In the genomic region with DNA sequence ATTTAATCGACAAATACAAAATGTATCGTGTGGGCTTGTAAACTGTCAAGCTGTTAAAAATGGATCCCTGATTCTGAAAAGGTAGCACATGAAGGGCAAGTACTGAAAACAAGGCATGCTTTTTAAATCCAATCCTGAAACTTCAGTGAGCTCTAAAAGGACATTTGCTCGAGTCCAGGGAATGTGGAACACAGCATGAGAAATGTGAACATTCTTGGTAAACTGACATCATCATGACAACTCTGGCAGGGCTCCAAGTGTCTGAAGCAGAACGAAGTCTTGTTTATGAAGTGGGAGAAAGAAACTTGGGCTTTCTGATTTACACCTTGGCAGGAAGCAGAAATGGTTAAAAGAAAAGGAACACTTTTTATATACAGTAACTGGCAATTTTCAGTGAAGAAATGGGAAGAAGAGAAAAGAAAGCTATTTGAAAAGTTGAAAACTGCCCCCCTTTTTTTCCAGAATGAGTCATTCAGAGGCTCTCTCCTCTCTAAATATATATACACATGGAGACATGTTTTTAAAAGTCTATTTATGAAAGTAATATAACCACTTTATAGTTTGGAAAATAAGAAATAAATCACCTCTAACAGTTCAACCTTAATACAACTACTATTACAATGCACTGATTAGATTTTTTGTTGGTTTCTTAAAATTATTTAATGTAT, we compare ENCODE assay signal across 9 cellular contexts.
A peak's percentile ranks its signal among the peaks of the same experiment; 100 is the strongest.
DNase-seq lines count a peak whose midpoint lies in the region; ATAC-seq and TF ChIP-seq lines count a peak whose summit lies in the region.
"Had no signal": no experiment of that assay in that cellular context is flagged by ENCODE, and none has a peak within 500 bp of the region (broad histone marks: within the 10 kb centered on the region; RNA-seq: fewer than 3 reads in every experiment).

No MANE protein-coding gene starts in this region.

- H3K27me3 Mint-ChIP-seq in nephron progenitor cell (ENCODE audit: low read depth, poor library complexity) (no peaks in the 10 kb centered on the region), T-cell (peaks cover 0 to 4% of the 10 kb centered on the region in 2 donors), natural killer cell (ENCODE audit: low read depth in 2 of 2) (peaks cover 11 to 16% of the 10 kb centered on the region in 2 donors)
- peaks cover 2% of the 10 kb centered on the region for H3K27me3 Mint-ChIP-seq in activated CD8-positive, alpha-beta T cell treated with anti-CD3 and anti-CD28 coated beads, Interleukin-2, amount 10 ng/mL, durations not matched to agents 7 days and 5 days (ENCODE audit: low read depth)

- CTCF ChIA-PET in T-cell (lab: Charles Lee), result no interaction called here
- CTCF ChIA-PET in activated CD8-positive, alpha-beta T cell treated with anti-CD3 and anti-CD28 coated beads, Interleukin-2, amount 10 ng/mL, durations not matched to agents 7 days and 5 days (lab: Charles Lee), result no interaction called here

- H3K4me1 Mint-ChIP-seq in nephron progenitor cell, result peaks cover 13% of the 10 kb centered on the region
- peaks cover 0 to 4% (median 0%) of the 10 kb centered on the region in 3 donors for H3K4me1 Mint-ChIP-seq in T-cell
- no peaks in the 10 kb centered on the region for H3K4me1 Mint-ChIP-seq in activated CD8-positive, alpha-beta T cell treated with anti-CD3 and anti-CD28 coated beads, Interleukin-2, amount 10 ng/mL, durations not matched to agents 7 days and 5 days (ENCODE audit: low read depth)
- H3K4me1 Mint-ChIP-seq in natural killer cell, result no peaks in the 10 kb centered on the region
- H3K4me1 Mint-ChIP-seq: activated naive CD8-positive, alpha-beta T cell treated with anti-CD3 and anti-CD28 coated beads, Interleukin-2, amount 10 ng/mL, durations not matched to agents 7 days and 5 days had no signal

- TF ChIP-seq CTCF in esophagus muscularis mucosa (IDR thresholded peaks at IDR 0.05) (no peak), nephron progenitor cell (IDR thresholded peaks at IDR 0.05) (no peak), natural killer cell (IDR thresholded peaks at IDR 0.05) (no peak)

- ATAC-seq in T-cell (replicated peaks in 1 of 4), result no peak
- no peak for ATAC-seq in activated CD8-positive, alpha-beta T cell treated with anti-CD3 and anti-CD28 coated beads, Interleukin-2, amount 10 ng/mL, durations not matched to agents 7 days and 5 days
- no peak for ATAC-seq in natural killer cell

- H3K36me3 ChIP-seq in esophagus muscularis mucosa, result no peaks in the 10 kb centered on the region

- no peaks in the 10 kb centered on the region for H3K27me3 ChIP-seq in esophagus muscularis mucosa

- peak overlapping the region; percentile 73 to 83 (median 82) for H3K27ac ChIP-seq in esophagus muscularis mucosa (replicated peaks in 1 of 4)

- 11% methylated on average over 4 of the region's 4 CpGs for WGBS in esophagus muscularis mucosa

- H3K4me3 Mint-ChIP-seq in nephron progenitor cell (no peak overlapping the region), T-cell (no peak overlapping the region), natural killer cell (no peak overlapping the region)
- no peak overlapping the region for H3K4me3 Mint-ChIP-seq in activated CD8-positive, alpha-beta T cell treated with anti-CD3 and anti-CD28 coated beads, Interleukin-2, amount 10 ng/mL, durations not matched to agents 7 days and 5 days
- H3K4me3 Mint-ChIP-seq: activated naive CD8-positive, alpha-beta T cell treated with anti-CD3 and anti-CD28 coated beads, Interleukin-2, amount 10 ng/mL, durations not matched to agents 7 days and 5 days had no signal

- H3K27ac Mint-ChIP-seq in nephron progenitor cell (peak overlapping the region; percentile 94), T-cell (no peak overlapping the region), natural killer cell (no peak overlapping the region)
- H3K27ac Mint-ChIP-seq in activated CD8-positive, alpha-beta T cell treated with anti-CD3 and anti-CD28 coated beads, Interleukin-2, amount 10 ng/mL, durations not matched to agents 7 days and 5 days, result no peak overlapping the region
- H3K27ac Mint-ChIP-seq: activated naive CD8-positive, alpha-beta T cell treated with anti-CD3 and anti-CD28 coated beads, Interleukin-2, amount 10 ng/mL, durations not matched to agents 7 days and 5 days had no signal

- H3K36me3 Mint-ChIP-seq in nephron progenitor cell (ENCODE audit: low read depth) (no peaks in the 10 kb centered on the region), T-cell (no peaks in the 10 kb centered on the region), natural killer cell (no peaks in the 10 kb centered on the region)
- H3K36me3 Mint-ChIP-seq in activated CD8-positive, alpha-beta T cell treated with anti-CD3 and anti-CD28 coated beads, Interleukin-2, amount 10 ng/mL, durations not matched to agents 7 days and 5 days (ENCODE audit: low read depth), result no peaks in the 10 kb centered on the region
- H3K36me3 Mint-ChIP-seq: activated naive CD8-positive, alpha-beta T cell treated with anti-CD3 and anti-CD28 coated beads, Interleukin-2, amount 10 ng/mL, durations not matched to agents 7 days and 5 days had no signal

- POLR2A ChIA-PET in T-cell (lab: Charles Lee), result no interaction called here
- POLR2A ChIA-PET in activated CD8-positive, alpha-beta T cell treated with anti-CD3 and anti-CD28 coated beads, Interleukin-2, amount 10 ng/mL, durations not matched to agents 7 days and 5 days (lab: Charles Lee), result no interaction called here

- intact Hi-C loops in esophagus muscularis mucosa (cut with DNase I) (no loop called here), natural killer cell (cut with micrococcal nuclease) (no loop called here)

- no peak for TF ChIP-seq POLR2A in esophagus muscularis mucosa (IDR thresholded peaks at IDR 0.05; ENCODE audit: low read depth)

- peaks cover 17 to 74% (median 69%) of the 10 kb centered on the region in 4 donors for H3K4me1 ChIP-seq in esophagus muscularis mucosa

- no peaks in the 10 kb centered on the region for H3K9me3 Mint-ChIP-seq in nephron progenitor cell
- H3K9me3 Mint-ChIP-seq in T-cell, result no peaks in the 10 kb centered on the region
- no peaks in the 10 kb centered on the region for H3K9me3 Mint-ChIP-seq in activated CD8-positive, alpha-beta T cell treated with anti-CD3 and anti-CD28 coated beads, Interleukin-2, amount 10 ng/mL, durations not matched to agents 7 days and 5 days (ENCODE audit: insufficient read depth)
- H3K9me3 Mint-ChIP-seq in natural killer cell, result no peaks in the 10 kb centered on the region
- H3K9me3 Mint-ChIP-seq: activated naive CD8-positive, alpha-beta T cell treated with anti-CD3 and anti-CD28 coated beads, Interleukin-2, amount 10 ng/mL, durations not matched to agents 7 days and 5 days had no signal

- no peaks in the 10 kb centered on the region for H3K9me3 ChIP-seq in esophagus muscularis mucosa

- H3K4me3 ChIP-seq in esophagus muscularis mucosa, result peak overlapping the region in 3 of 4 donors; percentile 6 to 37 (median 28)

- no peak for TF ChIP-seq EP300 in esophagus muscularis mucosa (IDR thresholded peaks at IDR 0.05)

- DNase-seq in Ammon's horn (ENCODE audit: low spot score) (peak; percentile 78), NCI-H69 (lab: John Stamatoyannopoulos, UW) (peak; percentile 95), esophagus muscularis mucosa (ENCODE audit: extremely low spot score) (no peak), nephron progenitor cell (no peak), T-cell (no peak), NCI-H1930 (lab: John Stamatoyannopoulos, UW) (no peak), natural killer cell (no peak)
- no peak for DNase-seq in activated CD8-positive, alpha-beta T cell treated with anti-CD3 and anti-CD28 coated beads, Interleukin-2, amount 10 ng/mL, durations not matched to agents 7 days and 5 days
- DNase-seq: activated naive CD8-positive, alpha-beta T cell treated with anti-CD3 and anti-CD28 coated beads, Interleukin-2, amount 10 ng/mL, durations not matched to agents 7 days and 5 days had no signal

Comparison
In these comparisons a context has a peak if more than half of its experiments do, and no peak if none do; other contexts are left out.
1. DNase-seq: peak in Ammon's horn (single experiment) and NCI-H69 (single experiment); none in esophagus muscularis mucosa (single experiment), nephron progenitor cell (single experiment), T-cell (0 of 34), NCI-H1930 (0 of 2), activated CD8-positive, alpha-beta T cell treated with anti-CD3 and anti-CD28 coated beads, Interleukin-2, amount 10 ng/mL, durations not matched to agents 7 days and 5 days (single experiment) and natural killer cell (single experiment).